Comparison of ENCODE assay signal across 8 cellular contexts in genomic region chr3:195895078-195895899, GRCh38. TPM values are rescaled to one million over a fixed set of nuclear protein-coding genes. Genes with fewer than 3 reads are reported as not detected.
DNase-seq lines count a peak whose midpoint lies in the region; ATAC-seq and TF ChIP-seq lines count a peak whose summit lies in the region.

No MANE protein-coding gene starts in this region.

- H3K9ac ChIP-seq in HUES6 (ENCODE audit: low read length) = peak overlapping the region; percentile 70

- H3K4me1 Mint-ChIP-seq in activated naive CD4-positive, alpha-beta T cell treated with anti-CD3 and anti-CD28 coated beads, Interleukin-2, amount 50 U/mL, for 24 hours = peaks cover 52% of the 10 kb centered on the region

- intact Hi-C loops in left ventricle myocardium inferior (cut with micrococcal nuclease) = loop anchor here (2.0 kb wide), 1 partner anchor 32 kb away; no protein-coding TSS in a partner anchor

- H3K4me3 ChIP-seq in HUES6 (ENCODE audit: low read depth, low read length) (peak overlapping the region; percentile 83), SJCRH30 (peak overlapping the region; percentile 63), left ventricle myocardium inferior (peak overlapping the region; percentile 82)

- no peaks in the 10 kb centered on the region for H3K36me3 Mint-ChIP-seq in activated naive CD4-positive, alpha-beta T cell treated with anti-CD3 and anti-CD28 coated beads, Interleukin-2, amount 50 U/mL, for 24 hours

- peak overlapping the region; percentile 45; the same call in 1 of the 2 replicates for H3K27ac ChIP-seq in HUES6 (ENCODE audit: low read depth, low read length)
- H3K27ac ChIP-seq in SJCRH30 = peak overlapping the region; percentile 95
- peak overlapping the region; percentile 90 for H3K27ac ChIP-seq in left ventricle myocardium inferior (replicated peaks)

- peak overlapping the region; percentile 96 for H3K27ac Mint-ChIP-seq in activated naive CD4-positive, alpha-beta T cell treated with anti-CD3 and anti-CD28 coated beads, Interleukin-2, amount 50 U/mL, for 24 hours

- no peaks in the 10 kb centered on the region for H3K27me3 Mint-ChIP-seq in activated naive CD4-positive, alpha-beta T cell treated with anti-CD3 and anti-CD28 coated beads, Interleukin-2, amount 50 U/mL, for 24 hours

- H3K27me3 ChIP-seq in HUES6 (ENCODE audit: control insufficient read depth, insufficient read depth, low read length) (no peaks in the 10 kb centered on the region), SJCRH30 (no peaks in the 10 kb centered on the region), left ventricle myocardium inferior (ENCODE audit: low read depth) (no peaks in the 10 kb centered on the region)

- ATAC-seq in GM21367 (IDR thresholded peaks at IDR 0.05; ENCODE audit: unreplicated experiment) = peak; percentile 45

- peak overlapping the region; percentile 88 for H3K4me3 Mint-ChIP-seq in activated naive CD4-positive, alpha-beta T cell treated with anti-CD3 and anti-CD28 coated beads, Interleukin-2, amount 50 U/mL, for 24 hours

- H3K9me3 ChIP-seq in HUES6 (ENCODE audit: control insufficient read depth, insufficient read depth, low read depth, low read length) (no peaks in the 10 kb centered on the region), SJCRH30 (replicated peaks) (no peaks in the 10 kb centered on the region), left ventricle myocardium inferior (replicated peaks) (no peaks in the 10 kb centered on the region)

- peak; percentile 50 for DNase-seq in COLO829 (ENCODE audit: low spot score)
- DNase-seq in SJCRH30 = peak; percentile 64 to 69
- peak; percentile 49 for DNase-seq in left ventricle myocardium inferior
- DNase-seq in putamen (ENCODE audit: low spot score) = peak; percentile 41
- DNase-seq in SHP77 treated with DMSO at 0.1 percent for 48 hours (lab: John Stamatoyannopoulos, UW) = no peak

- no peaks in the 10 kb centered on the region for H3K9me3 Mint-ChIP-seq in activated naive CD4-positive, alpha-beta T cell treated with anti-CD3 and anti-CD28 coated beads, Interleukin-2, amount 50 U/mL, for 24 hours

- no peak for TF ChIP-seq CTCF in left ventricle myocardium inferior (IDR thresholded peaks at IDR 0.05; ENCODE audit: borderline replicate concordance)

- H3K36me3 ChIP-seq in HUES6 (ENCODE audit: control insufficient read depth, insufficient read depth, low read length) (no peaks in the 10 kb centered on the region), SJCRH30 (no peaks in the 10 kb centered on the region), left ventricle myocardium inferior (no peaks in the 10 kb centered on the region)

- peaks cover 50% of the 10 kb centered on the region for H3K4me1 ChIP-seq in HUES6 (ENCODE audit: control insufficient read depth, insufficient read depth, low read length)
- H3K4me1 ChIP-seq in SJCRH30 = peaks cover 24% of the 10 kb centered on the region
- H3K4me1 ChIP-seq in left ventricle myocardium inferior = peaks cover 61% of the 10 kb centered on the region

RNA-seq across cellular contexts. Expression of gene TNK2, which starts 13.1 kb away (rescaled TPM):
- 17.4 and 21.8 TPM in 2 replicates for total RNA-seq in SJCRH30 (2014; rRNA removed; shearing (Covaris generic))
- 33.2 TPM for total RNA-seq in left ventricle myocardium inferior

Comparison
In these comparisons a context has a peak if more than half of its experiments do, and no peak if none do; other contexts are left out.
1. H3K27ac ChIP-seq: peak in every context shown above with its lines; median percentile 95 in SJCRH30; 90 in left ventricle myocardium inferior; 45 in HUES6.